In the genomic region with DNA sequence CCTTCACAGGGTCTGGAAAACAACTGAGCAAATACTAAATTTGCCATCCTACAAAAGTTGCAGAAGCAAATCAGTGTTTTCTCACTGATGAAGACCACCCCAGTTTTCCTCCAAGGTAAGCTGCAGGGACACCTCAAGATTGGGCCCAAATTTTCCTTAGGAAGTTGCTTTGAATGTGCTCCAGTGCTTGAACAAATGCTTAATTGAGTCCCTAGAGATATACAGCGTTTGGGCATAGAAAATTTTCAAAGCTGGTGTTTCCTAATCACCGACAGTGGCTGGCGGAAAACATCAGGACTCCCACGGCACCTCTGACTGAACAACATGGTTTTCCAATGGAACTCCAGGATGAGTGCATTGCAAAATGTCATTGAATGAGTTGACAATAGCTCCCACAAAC, we compare ENCODE assay signal across 1 cellular context.
TF ChIP-seq lines count a peak whose summit lies in the region.

No MANE protein-coding gene starts in this region.

TF ChIP-seq in SK-N-SH treated with all-trans-retinoic acid at 6 μM for 48 hours, 23 proteins besides CTCF, POLR2A, EP300 and RAD21 (continued from another document):
- TF ChIP-seq, protein P1, sequence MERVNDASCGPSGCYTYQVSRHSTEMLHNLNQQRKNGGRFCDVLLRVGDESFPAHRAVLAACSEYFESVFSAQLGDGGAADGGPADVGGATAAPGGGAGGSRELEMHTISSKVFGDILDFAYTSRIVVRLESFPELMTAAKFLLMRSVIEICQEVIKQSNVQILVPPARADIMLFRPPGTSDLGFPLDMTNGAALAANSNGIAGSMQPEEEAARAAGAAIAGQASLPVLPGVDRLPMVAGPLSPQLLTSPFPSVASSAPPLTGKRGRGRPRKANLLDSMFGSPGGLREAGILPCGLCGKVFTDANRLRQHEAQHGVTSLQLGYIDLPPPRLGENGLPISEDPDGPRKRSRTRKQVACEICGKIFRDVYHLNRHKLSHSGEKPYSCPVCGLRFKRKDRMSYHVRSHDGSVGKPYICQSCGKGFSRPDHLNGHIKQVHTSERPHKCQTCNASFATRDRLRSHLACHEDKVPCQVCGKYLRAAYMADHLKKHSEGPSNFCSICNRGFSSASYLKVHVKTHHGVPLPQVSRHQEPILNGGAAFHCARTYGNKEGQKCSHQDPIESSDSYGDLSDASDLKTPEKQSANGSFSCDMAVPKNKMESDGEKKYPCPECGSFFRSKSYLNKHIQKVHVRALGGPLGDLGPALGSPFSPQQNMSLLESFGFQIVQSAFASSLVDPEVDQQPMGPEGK (CRISPR knock-in tag; IDR thresholded peaks at IDR 0.05; ENCODE audit: borderline replicate concordance): no peak
